In the genomic region with DNA sequence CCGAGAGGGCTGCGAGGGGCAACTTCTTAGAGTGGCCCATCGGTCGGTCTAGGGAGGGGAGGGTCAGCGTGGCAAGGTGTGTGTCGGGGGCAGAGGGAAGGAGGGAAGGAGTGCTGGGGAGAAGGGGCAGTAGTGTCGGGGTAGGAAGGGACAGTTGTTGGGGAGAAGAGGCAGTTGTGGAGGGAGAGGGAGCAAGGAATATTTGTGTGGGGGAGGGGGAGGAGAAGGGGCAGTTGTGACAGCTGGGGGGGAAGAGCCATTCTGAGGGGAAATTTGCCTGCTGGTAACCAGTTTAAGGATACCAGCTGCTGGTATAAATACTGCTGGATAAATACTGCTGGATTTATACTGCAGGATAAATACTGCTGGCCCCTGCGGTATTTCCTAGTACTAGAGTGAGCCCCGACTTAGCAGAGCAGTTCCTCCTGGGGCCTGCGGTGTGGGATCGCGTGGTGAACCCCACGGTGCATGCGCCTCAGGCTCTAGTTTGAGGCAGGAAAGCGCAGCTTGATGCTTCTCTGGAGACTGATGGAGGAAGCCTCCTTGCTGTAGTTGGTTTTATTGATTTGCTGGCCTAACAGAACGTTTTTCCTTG, we compare ENCODE assay signal across 1 cellular context.
TF ChIP-seq lines count a peak whose summit lies in the region.

No MANE protein-coding gene starts in this region.

TF ChIP-seq in GM12878, 131 proteins besides CTCF, POLR2A, EP300 and RAD21:
- TF ChIP-seq ZNF622 (IDR thresholded peaks at IDR 0.05) (no peak), SREBF2 (IDR thresholded peaks at IDR 0.05; ENCODE audit: low read length) (no peak), MEF2B (IDR thresholded peaks at IDR 0.05; ENCODE audit: partially characterized antibody, poor library complexity, severe bottlenecking) (no peak), RCOR1 (conservative IDR thresholded peaks at IDR 0.05; ENCODE audit: low read depth, low read length) (no peak), E4F1 (IDR thresholded peaks at IDR 0.05; ENCODE audit: borderline replicate concordance, partially characterized antibody) (no peak), HDGF (IDR thresholded peaks at IDR 0.05) (no peak), USF1 (IDR thresholded peaks at IDR 0.05; ENCODE audit: borderline replicate concordance, extremely low read length, insufficient read depth, low read depth, low read length) (no peak), IRF3 (IDR thresholded peaks at IDR 0.05) (no peak), ZNF207 (IDR thresholded peaks at IDR 0.05; ENCODE audit: borderline replicate concordance) (no peak), TCF3 (IDR thresholded peaks at IDR 0.05; ENCODE audit: borderline replicate concordance, insufficient read depth, low read depth, low read length) (no peak), GATAD2B (conservative IDR thresholded peaks at IDR 0.05; ENCODE audit: low read depth) (no peak), KAT2A (conservative IDR thresholded peaks at IDR 0.05; ENCODE audit: control insufficient read depth, low read depth, low read length) (no peak), RB1 (IDR thresholded peaks at IDR 0.05; ENCODE audit: borderline replicate concordance) (no peak), BCLAF1 (IDR thresholded peaks at IDR 0.05) (no peak), BHLHE40 (IDR thresholded peaks at IDR 0.05; ENCODE audit: borderline replicate concordance in 1 of 2, low read depth in 2 of 2, low read length in 1 of 2) (no peak), EGR1 (IDR thresholded peaks at IDR 0.05; ENCODE audit: borderline replicate concordance in 1 of 2, low read depth in 2 of 2, low read length in 2 of 2) (no peak), SMC3 (IDR thresholded peaks at IDR 0.05; ENCODE audit: borderline replicate concordance, low read length) (no peak), MLLT1 (IDR thresholded peaks at IDR 0.05) (no peak)
- TF ChIP-seq, protein P1, sequence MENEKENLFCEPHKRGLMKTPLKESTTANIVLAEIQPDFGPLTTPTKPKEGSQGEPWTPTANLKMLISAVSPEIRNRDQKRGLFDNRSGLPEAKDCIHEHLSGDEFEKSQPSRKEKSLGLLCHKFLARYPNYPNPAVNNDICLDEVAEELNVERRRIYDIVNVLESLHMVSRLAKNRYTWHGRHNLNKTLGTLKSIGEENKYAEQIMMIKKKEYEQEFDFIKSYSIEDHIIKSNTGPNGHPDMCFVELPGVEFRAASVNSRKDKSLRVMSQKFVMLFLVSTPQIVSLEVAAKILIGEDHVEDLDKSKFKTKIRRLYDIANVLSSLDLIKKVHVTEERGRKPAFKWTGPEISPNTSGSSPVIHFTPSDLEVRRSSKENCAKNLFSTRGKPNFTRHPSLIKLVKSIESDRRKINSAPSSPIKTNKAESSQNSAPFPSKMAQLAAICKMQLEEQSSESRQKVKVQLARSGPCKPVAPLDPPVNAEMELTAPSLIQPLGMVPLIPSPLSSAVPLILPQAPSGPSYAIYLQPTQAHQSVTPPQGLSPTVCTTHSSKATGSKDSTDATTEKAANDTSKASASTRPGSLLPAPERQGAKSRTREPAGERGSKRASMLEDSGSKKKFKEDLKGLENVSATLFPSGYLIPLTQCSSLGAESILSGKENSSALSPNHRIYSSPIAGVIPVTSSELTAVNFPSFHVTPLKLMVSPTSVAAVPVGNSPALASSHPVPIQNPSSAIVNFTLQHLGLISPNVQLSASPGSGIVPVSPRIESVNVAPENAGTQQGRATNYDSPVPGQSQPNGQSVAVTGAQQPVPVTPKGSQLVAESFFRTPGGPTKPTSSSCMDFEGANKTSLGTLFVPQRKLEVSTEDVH (IDR thresholded peaks at IDR 0.05; ENCODE audit: low read depth, partially characterized antibody) = no peak
